ENCODE assay signal across 9 cellular contexts in genomic region chr1:156435551-156436318, GRCh38.
A peak's percentile ranks its signal among the peaks of the same experiment; 100 is the strongest.
DNase-seq lines count a peak whose midpoint lies in the region; ATAC-seq, FAIRE-seq and TF ChIP-seq lines count a peak whose summit lies in the region.
"Had no signal": no experiment of that assay in that cellular context is flagged by ENCODE, and none has a peak within 500 bp of the region (broad histone marks: within the 10 kb centered on the region; RNA-seq: fewer than 3 reads in every experiment).

No MANE protein-coding gene starts in this region.

- no peaks in the 10 kb centered on the region for H4K20me1 ChIP-seq in endothelial cell of umbilical vein (replicated peaks; ENCODE audit: control insufficient read depth, extremely low read depth, insufficient read depth, low read length)

- 2 to 3% (median 3%) methylated on average over 75 to 84 of the region's 84 CpGs for WGBS in ovary, 3 donors

- peak; percentile 27 for ATAC-seq in CD8-positive, alpha-beta T cell
- no peak for ATAC-seq in GM19328 (IDR thresholded peaks at IDR 0.05; ENCODE audit: unreplicated experiment)

- peak in 1 of 7 experiments; percentile 24 for DNase-seq in CD8-positive, alpha-beta T cell
- DNase-seq in Peyer's patch = no peak
- no peak for DNase-seq in endothelial cell of umbilical vein (ENCODE audit: low read depth, low spot score)
- DNase-seq in ovary = no peak
- DNase-seq in NCI-H69 (lab: John Stamatoyannopoulos, UW) = no peak
- no peak for DNase-seq in NCI-H1092 treated with DMSO at 0.1 percent for 48 hours (lab: John Stamatoyannopoulos, UW)
- no peak for DNase-seq in SJCRH30
- DNase-seq: NCI-H510A had no signal

- H3K27ac ChIP-seq in CD8-positive, alpha-beta T cell (ENCODE audit: low read depth, low read length) = no peak overlapping the region
- H3K27ac ChIP-seq in Peyer's patch (no peak overlapping the region), endothelial cell of umbilical vein (ENCODE audit: insufficient read depth, low read depth, low read length) (no peak overlapping the region), ovary (no peak overlapping the region), SJCRH30 (no peak overlapping the region)

- intact Hi-C loops in CD8-positive, alpha-beta T cell (cut with DNase I, micrococcal nuclease) = loop anchor here (2.0 kb wide), 1 partner anchor 15 kb away; no protein-coding TSS in a partner anchor
- intact Hi-C loops in endothelial cell of umbilical vein (cut with micrococcal nuclease) (no loop called here), ovary (cut with DNase I) (no loop called here)

- no peaks in the 10 kb centered on the region for H3K9me3 Mint-ChIP-seq in CD8-positive, alpha-beta T cell

- H3K36me3 Mint-ChIP-seq in CD8-positive, alpha-beta T cell = no peaks in the 10 kb centered on the region

- no TSS peak for BruUV-seq in endothelial cell of umbilical vein (replicated peaks; lab: Mats Ljungman, UMichigan)

- no peak for TF ChIP-seq CTCF in CD8-positive, alpha-beta T cell (IDR thresholded peaks at IDR 0.05)
- no peak for TF ChIP-seq CTCF in Peyer's patch (IDR thresholded peaks at IDR 0.05)
- no peak for TF ChIP-seq CTCF in endothelial cell of umbilical vein (IDR thresholded peaks at IDR 0.05; ENCODE audit: extremely low read depth in 1 of 2, insufficient read depth in 1 of 2, low read depth in 1 of 2, low read length in 2 of 2)
- TF ChIP-seq CTCF in ovary (IDR thresholded peaks at IDR 0.05) = no peak

- peaks cover 79% of the 10 kb centered on the region for H3K27me3 Mint-ChIP-seq in CD8-positive, alpha-beta T cell (ENCODE audit: low read depth)

- no peak for TF ChIP-seq POLR2A in Peyer's patch (IDR thresholded peaks at IDR 0.05)
- no peak for TF ChIP-seq POLR2A in endothelial cell of umbilical vein (IDR thresholded peaks at IDR 0.05; ENCODE audit: low read depth, low read length)
- TF ChIP-seq POLR2A in ovary (IDR thresholded peaks at IDR 0.05) = no peak

- POLR2A ChIA-PET in CD8-positive, alpha-beta T cell (lab: Charles Lee) = interaction anchor here (0.7 to 1.5 kb wide), 3 partner anchors 19 to 209 kb away, joined by 3 to 4 read pairs (median 3); no protein-coding TSS in a partner anchor
- POLR2A ChIA-PET in endothelial cell of umbilical vein (lab: Charles Lee) = no interaction called here

- dilution Hi-C loops in endothelial cell of umbilical vein (cut with MboI; ENCODE audit: extremely low pct_ligation_motif_present, low sequenced_read_pairs) = no loop called here

- H2AFZ ChIP-seq in endothelial cell of umbilical vein (ENCODE audit: low read depth, low read length) = peak overlapping the region; percentile 26

- no peak overlapping the region for H3K9ac ChIP-seq in endothelial cell of umbilical vein (replicated peaks; ENCODE audit: extremely low read depth, insufficient read depth, low read length)

- no peak overlapping the region for H3K27ac Mint-ChIP-seq in CD8-positive, alpha-beta T cell

- FAIRE-seq in endothelial cell of umbilical vein (lab: Jason Lieb, UNC) = no peak

- H3K9me3 ChIP-seq in CD8-positive, alpha-beta T cell (ENCODE audit: low read length) = no peaks in the 10 kb centered on the region
- H3K9me3 ChIP-seq in Peyer's patch (no peaks in the 10 kb centered on the region), endothelial cell of umbilical vein (replicated peaks; ENCODE audit: control insufficient read depth, insufficient read depth, low read length) (no peaks in the 10 kb centered on the region), ovary (no peaks in the 10 kb centered on the region), SJCRH30 (replicated peaks) (no peaks in the 10 kb centered on the region)

- peak overlapping the region; percentile 82 for H3K4me3 Mint-ChIP-seq in CD8-positive, alpha-beta T cell

- H3K27me3 ChIP-seq in CD8-positive, alpha-beta T cell (ENCODE audit: insufficient read depth, low read length) = peaks cover 75% of the 10 kb centered on the region
- H3K27me3 ChIP-seq in Peyer's patch (peaks cover 0 to 84% of the 10 kb centered on the region in 2 donors), endothelial cell of umbilical vein (ENCODE audit: control insufficient read depth in 2 of 2, insufficient read depth in 2 of 2, low read length in 2 of 2) (peaks cover 93 to 98% of the 10 kb centered on the region in 2 experiments), ovary (no peaks in the 10 kb centered on the region), SJCRH30 (peaks cover 14% of the 10 kb centered on the region)

- CTCF ChIA-PET in CD8-positive, alpha-beta T cell (lab: Charles Lee) = interaction anchor here (0.8 to 4.8 kb wide), 5 partner anchors 10 to 165 kb away, joined by 3 to 37 read pairs (median 10); no protein-coding TSS in a partner anchor
- CTCF ChIA-PET in endothelial cell of umbilical vein (lab: Charles Lee) = interaction anchor here (0.9 to 8.0 kb wide), 2 partner anchors 10 to 50 kb away, joined by 4 to 111 read pairs; no protein-coding TSS in a partner anchor

- H3K4me3 ChIP-seq in CD8-positive, alpha-beta T cell (ENCODE audit: low read depth, low read length) = peak overlapping the region; percentile 34
- peak overlapping the region; percentile 17 to 49 (median 38) for H3K4me3 ChIP-seq in Peyer's patch
- H3K4me3 ChIP-seq in endothelial cell of umbilical vein (replicated peaks in 1 of 3; ENCODE audit: insufficient read depth in 1 of 3, low read depth in 1 of 3, low read length in 3 of 3) = peak overlapping the region in 1 of 3 experiments; percentile 30
- H3K4me3 ChIP-seq in ovary = peak overlapping the region; percentile 17
- H3K4me3 ChIP-seq in SJCRH30 = no peak overlapping the region

- H3K4me2 ChIP-seq in endothelial cell of umbilical vein (ENCODE audit: insufficient read depth, low read length) = peak overlapping the region; percentile 60

- TF ChIP-seq EP300 in ovary (IDR thresholded peaks at IDR 0.05) = no peak

- peaks cover 29% of the 10 kb centered on the region for H3K4me1 Mint-ChIP-seq in CD8-positive, alpha-beta T cell (ENCODE audit: low read depth)

- H3K79me2 ChIP-seq in endothelial cell of umbilical vein (ENCODE audit: control insufficient read depth, insufficient read depth, low read length) = no peaks in the 10 kb centered on the region

- H3K36me3 ChIP-seq in CD8-positive, alpha-beta T cell (ENCODE audit: insufficient read depth, low read length) = no peaks in the 10 kb centered on the region
- H3K36me3 ChIP-seq in Peyer's patch (no peaks in the 10 kb centered on the region), endothelial cell of umbilical vein (ENCODE audit: control insufficient read depth in 2 of 2, extremely low read depth in 1 of 2, insufficient read depth in 2 of 2, low read length in 2 of 2) (no peaks in the 10 kb centered on the region), ovary (no peaks in the 10 kb centered on the region), SJCRH30 (no peaks in the 10 kb centered on the region)

- H3K4me1 ChIP-seq in CD8-positive, alpha-beta T cell (ENCODE audit: insufficient read depth, low read length) = peaks cover 33% of the 10 kb centered on the region
- peaks cover 0 to 18% (median 13%) of the 10 kb centered on the region in 4 donors for H3K4me1 ChIP-seq in Peyer's patch
- peaks cover 4% of the 10 kb centered on the region for H3K4me1 ChIP-seq in endothelial cell of umbilical vein (ENCODE audit: control insufficient read depth, extremely low read depth, insufficient read depth, low read length)
- peaks cover 4% of the 10 kb centered on the region for H3K4me1 ChIP-seq in ovary (ENCODE audit: insufficient read depth)
- H3K4me1 ChIP-seq in SJCRH30 = no peaks in the 10 kb centered on the region

- no peaks in the 10 kb centered on the region for H3K9me1 ChIP-seq in endothelial cell of umbilical vein (replicated peaks; ENCODE audit: control insufficient read depth, extremely low read depth, insufficient read depth, low read length)

TF ChIP-seq in endothelial cell of umbilical vein, 7 proteins besides CTCF, POLR2A, EP300 and RAD21:
- TF ChIP-seq MAX (IDR thresholded peaks at IDR 0.05; ENCODE audit: insufficient read depth, insufficient read length) = no peak
- no peak for TF ChIP-seq JUN (IDR thresholded peaks at IDR 0.05; ENCODE audit: borderline replicate concordance, insufficient read depth, insufficient read length, low read depth)
- TF ChIP-seq POLR2AphosphoS5 (IDR thresholded peaks at IDR 0.05; ENCODE audit: insufficient read depth, low read depth, low read length) = no peak
- TF ChIP-seq FOS (IDR thresholded peaks at IDR 0.05; ENCODE audit: borderline replicate concordance, insufficient read depth, low read length) = no peak

Comparison
In these comparisons a context has a peak if more than half of its experiments do, and no peak if none do; other contexts are left out.
1. intact Hi-C loops: an anchor here in CD8-positive, alpha-beta T cell (2.0 kb wide); none called in endothelial cell of umbilical vein and ovary.